18 cellular contexts compared by ENCODE assay signal in the genomic region with DNA sequence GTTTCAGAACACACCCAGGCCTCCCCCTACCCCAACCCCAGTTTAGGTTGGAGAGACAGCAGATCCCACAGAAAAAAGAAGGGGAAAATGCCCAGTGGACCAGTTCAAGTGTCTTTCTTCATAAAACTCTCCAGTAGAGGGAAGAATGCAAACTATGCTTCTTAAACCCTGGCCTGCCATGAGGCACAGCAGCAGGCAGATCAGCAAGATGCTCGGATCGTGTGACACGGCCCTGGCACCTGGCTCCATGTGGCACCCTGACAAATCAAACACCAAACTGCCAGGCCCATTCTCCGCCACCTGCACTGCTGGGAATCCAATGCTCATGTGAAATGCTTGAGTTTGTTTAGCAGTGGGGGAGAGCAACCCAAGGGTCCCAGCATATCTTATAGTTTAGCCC.
DNase-seq lines count a peak whose midpoint lies in the region; TF ChIP-seq lines count a peak whose summit lies in the region.
"Had no signal": no experiment of that assay in that cellular context is flagged by ENCODE, and none has a peak within 500 bp of the region (broad histone marks: within the 10 kb centered on the region; RNA-seq: fewer than 3 reads in every experiment).

No MANE protein-coding gene starts in this region.

- TF ChIP-seq CTCF in LNCaP clone FGC (IDR thresholded peaks at IDR 0.05; ENCODE audit: control insufficient read depth, extremely low read depth, insufficient read depth) (peak; percentile 32), choroid plexus epithelial cell (conservative IDR thresholded peaks at IDR 0.05; ENCODE audit: low read depth, low read length) (peak; percentile 12)

- H3K4me3 ChIP-seq in LNCaP clone FGC (ENCODE audit: low read depth, low read length) (no peak overlapping the region), choroid plexus epithelial cell (ENCODE audit: low read depth, low read length) (no peak overlapping the region)
- H3K4me3 ChIP-seq: sigmoid colon, upper lobe of left lung had no signal

- DNase-seq in AG08396 (ENCODE audit: low spot score), result peak; percentile 23
- DNase-seq in LNCaP clone FGC (ENCODE audit: low read depth), result peak; percentile 64
- peak; percentile 21 for DNase-seq in NCI-H510A treated with DMSO at 0.1 percent for 48 hours (lab: John Stamatoyannopoulos, UW)
- DNase-seq in choroid plexus epithelial cell (ENCODE audit: low read depth), result peak; percentile 15
- no peak for DNase-seq in HuH-7.5 (ENCODE audit: low spot score)
- no peak for DNase-seq in NCI-H1436 treated with DMSO at 0.1 percent for 48 hours (lab: John Stamatoyannopoulos, UW)
- no peak for DNase-seq in activated CD4-positive, alpha-beta T cell treated with anti-CD3 and anti-CD28 coated beads for 1 hour
- DNase-seq in T-helper 2 cell, result no peak
- DNase-seq: activated CD8-positive, alpha-beta memory T cell treated with anti-CD3 and anti-CD28 coated beads, Interleukin-2, amount 10 ng/mL, durations not matched to agents 7 days and 5 days; CD4-positive, alpha-beta T cell; left colon; MM.1S; nucleus accumbens; sigmoid colon; stimulated activated CD4-positive, alpha-beta T cell treated with anti-CD3 and anti-CD28 coated beads, Interleukin-1b, Interleukin-23, amount 100 ng/mL, for 48 hours; stimulated activated naive CD8-positive, alpha-beta T cell treated with anti-CD3 and anti-CD28 coated beads, Interleukin-15, Interleukin-2, amounts not matched to agents 100 U/mL and 50 U/mL, for 24 hours; T1000; upper lobe of left lung had no signal

Comparison
In these comparisons a context has a peak if more than half of its experiments do, and no peak if none do; other contexts are left out.
1. DNase-seq: peak in AG08396 (single experiment), LNCaP clone FGC (single experiment), NCI-H510A treated with DMSO at 0.1 percent for 48 hours (single experiment) and choroid plexus epithelial cell (single experiment); none in HuH-7.5 (single experiment), NCI-H1436 treated with DMSO at 0.1 percent for 48 hours (single experiment), activated CD4-positive, alpha-beta T cell treated with anti-CD3 and anti-CD28 coated beads for 1 hour (single experiment) and T-helper 2 cell (0 of 5).